In genomic region chr2:95062716-95063400, GRCh38 we compare ENCODE assay signal across 8 cellular contexts. TPM values are rescaled to one million over a fixed set of nuclear protein-coding genes. Genes with fewer than 3 reads are reported as not detected.
DNase-seq lines count a peak whose midpoint lies in the region; ATAC-seq, FAIRE-seq and TF ChIP-seq lines count a peak whose summit lies in the region.

No MANE protein-coding gene starts in this region.

- DNase-seq in GM10266 (ENCODE audit: extremely low spot score) (peak; percentile 62), ecto neural progenitor cell (ENCODE audit: low spot score) (peak; percentile 14), frontal cortex (ENCODE audit: low spot score in 2 of 2) (no peak), dedifferentiated amniotic fluid mesenchymal stem cell (ENCODE audit: extremely low spot score) (no peak), GM19238 (ENCODE audit: insufficient read length, low spot score) (no peak), NOMO-1 (lab: John Stamatoyannopoulos, UW; ENCODE audit: unreplicated experiment in 2 of 2) (no peak)

- FAIRE-seq in frontal cortex (lab: Jason Lieb, UNC), result no peak

- no peak for TF ChIP-seq CTCF in GM10266 (IDR thresholded peaks at IDR 0.05; ENCODE audit: control insufficient read depth, insufficient read depth, low read depth, missing control alignments)

- ATAC-seq in GM19397 (IDR thresholded peaks at IDR 0.05; ENCODE audit: unreplicated experiment) (peak; percentile 73), HG03460 (IDR thresholded peaks at IDR 0.05; ENCODE audit: unreplicated experiment) (peak; percentile 72)

RNA-seq across cellular contexts. Expression of gene MAL, which starts 37.4 kb away (rescaled TPM):
- not detected for total RNA-seq in frontal cortex

RNA-seq across cellular contexts. Expression of gene MRPS5, which starts 58.8 kb away (rescaled TPM):
- 40.8 TPM for total RNA-seq in frontal cortex

Comparison
In these comparisons a context has a peak if more than half of its experiments do, and no peak if none do; other contexts are left out.
1. DNase-seq: peak in GM10266 (single experiment) and ecto neural progenitor cell (single experiment); none in frontal cortex (0 of 2), dedifferentiated amniotic fluid mesenchymal stem cell (single experiment), GM19238 (single experiment) and NOMO-1 (0 of 2).